1 cellular context compared by ENCODE assay signal in the genomic region with DNA sequence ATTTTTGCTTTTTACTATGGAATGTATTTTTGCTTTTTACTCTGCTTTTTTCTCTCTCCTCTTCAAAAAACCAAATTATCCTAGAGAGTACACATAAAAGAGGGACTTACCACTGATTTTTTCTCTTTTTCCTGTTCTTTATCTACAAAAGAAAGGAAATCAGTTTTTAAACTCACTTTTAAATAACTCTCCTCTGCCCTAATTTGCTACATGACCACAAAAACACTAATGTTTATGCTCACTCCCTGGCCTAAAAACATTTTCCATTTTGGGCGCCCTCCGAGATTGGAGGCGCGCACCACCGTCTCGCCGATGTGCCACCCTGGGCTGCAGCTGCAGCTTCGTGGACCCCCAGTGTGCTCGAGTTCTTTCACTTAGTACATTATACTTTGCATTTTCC.
TF ChIP-seq lines count a peak whose summit lies in the region.

No MANE protein-coding gene starts in this region.

TF ChIP-seq in GM12878, 131 proteins besides CTCF, POLR2A, EP300 and RAD21:
- no peak for TF ChIP-seq SREBF1 (IDR thresholded peaks at IDR 0.05; ENCODE audit: low read length)
- no peak for TF ChIP-seq CREM (IDR thresholded peaks at IDR 0.05; ENCODE audit: low read depth)
- TF ChIP-seq, protein P1, sequence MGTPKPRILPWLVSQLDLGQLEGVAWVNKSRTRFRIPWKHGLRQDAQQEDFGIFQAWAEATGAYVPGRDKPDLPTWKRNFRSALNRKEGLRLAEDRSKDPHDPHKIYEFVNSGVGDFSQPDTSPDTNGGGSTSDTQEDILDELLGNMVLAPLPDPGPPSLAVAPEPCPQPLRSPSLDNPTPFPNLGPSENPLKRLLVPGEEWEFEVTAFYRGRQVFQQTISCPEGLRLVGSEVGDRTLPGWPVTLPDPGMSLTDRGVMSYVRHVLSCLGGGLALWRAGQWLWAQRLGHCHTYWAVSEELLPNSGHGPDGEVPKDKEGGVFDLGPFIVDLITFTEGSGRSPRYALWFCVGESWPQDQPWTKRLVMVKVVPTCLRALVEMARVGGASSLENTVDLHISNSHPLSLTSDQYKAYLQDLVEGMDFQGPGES (IDR thresholded peaks at IDR 0.05): no peak
TF ChIP-seq in GM12878: peak in this region for 0.
